Comparison of ENCODE assay signal across 24 cellular contexts in genomic region chr2:29032189-29032588, GRCh38. TPM values are rescaled to one million over a fixed set of nuclear protein-coding genes. Genes with fewer than 3 reads are reported as not detected.
DNase-seq lines count a peak whose midpoint lies in the region; ATAC-seq, FAIRE-seq and TF ChIP-seq lines count a peak whose summit lies in the region.
"Had no signal": no experiment of that assay in that cellular context is flagged by ENCODE, and none has a peak within 500 bp of the region (broad histone marks: within the 10 kb centered on the region; RNA-seq: fewer than 3 reads in every experiment).

No MANE protein-coding gene starts in this region.

- no peak for FAIRE-seq in K562 (lab: Jason Lieb, UNC)
- FAIRE-seq: D721Med, GM12878, GM19239, H54 had no signal

- H3K9ac ChIP-seq in Loucy (ENCODE audit: low read depth, low read length, poor library complexity, severe bottlenecking) = no peak overlapping the region
- no peak overlapping the region for H3K9ac ChIP-seq in K562 (ENCODE audit: insufficient read depth in 1 of 2, low read depth in 2 of 2, low read length in 2 of 2)
- H3K9ac ChIP-seq: GM23248 had no signal

- H3K4me3 ChIP-seq in Caco-2 (ENCODE audit: low read depth, low read length) = no peak overlapping the region
- no peak overlapping the region for H3K4me3 ChIP-seq in Loucy (ENCODE audit: low read length, poor library complexity, severe bottlenecking)
- no peak overlapping the region for H3K4me3 ChIP-seq in K562
- H3K4me3 ChIP-seq in suprapubic skin = no peak overlapping the region
- H3K4me3 ChIP-seq: GM12878, GM23248, HAP-1 had no signal

- H3K9me3 Mint-ChIP-seq in Caco-2 (ENCODE audit: unreplicated experiment) (no peaks in the 10 kb centered on the region), neural crest cell (no peaks in the 10 kb centered on the region)
- H3K9me3 Mint-ChIP-seq: CD4-positive, alpha-beta memory T cell; HFFc6 had no signal

- POLR2A ChIA-PET in Caco-2 (lab: Charles Lee) (no interaction called here), K562 (lab: Yijun Ruan, JAX) (no interaction called here)

- CTCF ChIA-PET in Caco-2 (lab: Charles Lee) = no interaction called here
- CTCF ChIA-PET in K562 (lab: Yijun Ruan, JAX; ENCODE audit: low intra/inter-chr PET ratio) = no interaction called here

- H3K36me3 Mint-ChIP-seq in Caco-2 (ENCODE audit: insufficient read depth, unreplicated experiment) = no peaks in the 10 kb centered on the region
- H3K36me3 Mint-ChIP-seq in neural crest cell (ENCODE audit: low read depth) = no peaks in the 10 kb centered on the region

- H4K20me1 ChIP-seq in Loucy (ENCODE audit: insufficient read depth, low read length, poor library complexity, severe bottlenecking) (no peaks in the 10 kb centered on the region), K562 (replicated peaks; ENCODE audit: control insufficient read depth, insufficient read depth, low read length) (no peaks in the 10 kb centered on the region)

- in situ Hi-C loops in K562 (cut with MboI) = no loop called here

- peaks cover 23% of the 10 kb centered on the region for H3K4me1 ChIP-seq in Caco-2
- peaks cover 37% of the 10 kb centered on the region for H3K4me1 ChIP-seq in Loucy (ENCODE audit: insufficient read depth, low read length, poor library complexity, severe bottlenecking)
- H3K4me1 ChIP-seq in K562 (replicated peaks in 1 of 2; ENCODE audit: control insufficient read depth in 2 of 2, insufficient read depth in 2 of 2, low read length in 2 of 2) = no peaks in the 10 kb centered on the region
- no peaks in the 10 kb centered on the region for H3K4me1 ChIP-seq in suprapubic skin

- H3K27me3 Mint-ChIP-seq in Caco-2 (ENCODE audit: insufficient read depth, unreplicated experiment) (no peaks in the 10 kb centered on the region), neural crest cell (ENCODE audit: low read depth) (no peaks in the 10 kb centered on the region)
- H3K27me3 Mint-ChIP-seq: CD4-positive, alpha-beta memory T cell had no signal

- ATAC-seq in K562 = no peak
- ATAC-seq: GM12878 had no signal

- TF ChIP-seq RAD21 in K562 (CRISPR knock-in tag; conservative IDR thresholded peaks at IDR 0.05 in 1 of 2, IDR thresholded peaks at IDR 0.05 in 1 of 2) = no peak

- H3K27ac ChIP-seq in K562 (ENCODE audit: extremely low read depth, low read depth, low read length) (no peak overlapping the region), suprapubic skin (no peak overlapping the region)
- H3K27ac ChIP-seq: GM23248 had no signal

- H2AFZ ChIP-seq in Loucy (ENCODE audit: low read length) (no peak overlapping the region), K562 (ENCODE audit: low read depth, low read length) (no peak overlapping the region)
- H2AFZ ChIP-seq: GM23248 had no signal

- TF ChIP-seq POLR2A in K562 (conservative IDR thresholded peaks at IDR 0.05) (no peak), suprapubic skin (IDR thresholded peaks at IDR 0.05) (no peak)

- H3K4me3 Mint-ChIP-seq in Caco-2 (ENCODE audit: unreplicated experiment) (no peak overlapping the region), neural crest cell (no peak overlapping the region)
- H3K4me3 Mint-ChIP-seq: CD4-positive, alpha-beta memory T cell; HFFc6 had no signal

- TF ChIP-seq EP300 in K562 (IDR thresholded peaks at IDR 0.05; ENCODE audit: low read length) (no peak), suprapubic skin (IDR thresholded peaks at IDR 0.05) (no peak)

- H3K4me2 ChIP-seq in Loucy (ENCODE audit: low read depth, low read length, poor library complexity, severe bottlenecking) (peak overlapping the region; percentile 49), K562 (ENCODE audit: insufficient read depth, low read length) (no peak overlapping the region)

- H3K36me3 ChIP-seq in Caco-2 (ENCODE audit: control insufficient read depth, insufficient read depth, low read length) = no peaks in the 10 kb centered on the region
- no peaks in the 10 kb centered on the region for H3K36me3 ChIP-seq in Loucy (ENCODE audit: insufficient read depth, low read length)
- H3K36me3 ChIP-seq in K562 (ENCODE audit: control insufficient read depth, insufficient read depth, low read length) = no peaks in the 10 kb centered on the region
- no peaks in the 10 kb centered on the region for H3K36me3 ChIP-seq in suprapubic skin
- H3K36me3 ChIP-seq: HAP-1 had no signal

- no peaks in the 10 kb centered on the region for H3K9me2 ChIP-seq in Loucy (replicated peaks; ENCODE audit: low read depth, low read length)

- H3K9me1 ChIP-seq in K562 (ENCODE audit: control insufficient read depth, insufficient read depth, low read length) = no peaks in the 10 kb centered on the region

- DNase-seq in Caco-2 = no peak
- DNase-seq in K562 (ENCODE audit: extremely low read depth in 1 of 4, low spot score in 3 of 4) = no peak
- DNase-seq in neural crest cell (ENCODE audit: low read depth, low spot score) = no peak
- DNase-seq in kidney glomerular epithelial cell (lab: John Stamatoyannopoulos, UW) = no peak
- no peak for DNase-seq in NCI-H69 (lab: John Stamatoyannopoulos, UW)
- DNase-seq in H4 (ENCODE audit: low spot score) = no peak
- DNase-seq in suprapubic skin (ENCODE audit: low spot score in 2 of 2) = no peak
- DNase-seq: C1 segment of cervical spinal cord; CD4-positive, alpha-beta memory T cell; DMS 273 treated with DMSO at 0.1 percent for 48 hours; DMS79; EL; GDM1; GM23248; HFFc6 had no signal

- TF ChIP-seq CTCF in Caco-2 (IDR thresholded peaks at IDR 0.05; ENCODE audit: insufficient read depth in 1 of 2, low read depth in 1 of 2, low read length in 1 of 2, severe bottlenecking in 1 of 2, unreplicated experiment in 1 of 2) = no peak
- TF ChIP-seq CTCF in Loucy (conservative IDR thresholded peaks at IDR 0.05; ENCODE audit: low read length) = no peak
- TF ChIP-seq CTCF in K562 (IDR thresholded peaks at IDR 0.05 in 2 of 3, conservative IDR thresholded peaks at IDR 0.05 in 1 of 3; ENCODE audit: insufficient read depth in 2 of 3, low read depth in 1 of 3, low read length in 3 of 3) = no peak
- TF ChIP-seq CTCF in neural crest cell (conservative IDR thresholded peaks at IDR 0.05) = no peak
- no peak for TF ChIP-seq CTCF in suprapubic skin (IDR thresholded peaks at IDR 0.05)

- H3K27me3 ChIP-seq in Caco-2 (replicated peaks; ENCODE audit: control insufficient read depth, insufficient read depth, low read length) (no peaks in the 10 kb centered on the region), Loucy (ENCODE audit: insufficient read depth, low read length, poor library complexity, severe bottlenecking) (no peaks in the 10 kb centered on the region), K562 (ENCODE audit: control insufficient read depth in 2 of 2, insufficient read depth in 2 of 2, low read length in 2 of 2) (peaks cover 0 to 34% of the 10 kb centered on the region in 2 experiments; a peak in 3 of 5 replicates), suprapubic skin (no peaks in the 10 kb centered on the region)

- H3F3A ChIP-seq in Loucy (ENCODE audit: low read depth) = no peaks in the 10 kb centered on the region

- intact Hi-C loops in Caco-2 (cut with micrococcal nuclease; ENCODE audit: unreplicated experiment) (no loop called here), K562 (cut with micrococcal nuclease) (no loop called here)

- no peaks in the 10 kb centered on the region for H3K9me3 ChIP-seq in Caco-2
- H3K9me3 ChIP-seq in Loucy (ENCODE audit: insufficient read depth, low read depth, low read length) = no peaks in the 10 kb centered on the region
- no peaks in the 10 kb centered on the region for H3K9me3 ChIP-seq in K562 (replicated peaks; ENCODE audit: control insufficient read depth, insufficient read depth, low read depth, low read length)
- no peaks in the 10 kb centered on the region for H3K9me3 ChIP-seq in suprapubic skin
- H3K9me3 ChIP-seq: HAP-1 had no signal

- peak overlapping the region; percentile 59 for H3K27ac Mint-ChIP-seq in Caco-2 (ENCODE audit: unreplicated experiment)
- H3K27ac Mint-ChIP-seq in neural crest cell (ENCODE audit: unreplicated experiment) = peak overlapping the region; percentile 16
- H3K27ac Mint-ChIP-seq: HFFc6 had no signal

- 0% methylated on average over 5 of the region's 5 CpGs for WGBS in K562 (ENCODE audit: insufficient coverage, low coverage, missing lambda C conversion rate)
- WGBS in suprapubic skin = 98% methylated on average over 5 of the region's 5 CpGs

- H3K79me2 ChIP-seq in Loucy (ENCODE audit: insufficient read depth, low read length) = no peaks in the 10 kb centered on the region
- no peaks in the 10 kb centered on the region for H3K79me2 ChIP-seq in K562 (ENCODE audit: control insufficient read depth, insufficient read depth, low read length)

- H3K4me1 Mint-ChIP-seq in Caco-2 (ENCODE audit: low read depth, unreplicated experiment) = peaks cover 26% of the 10 kb centered on the region
- no peaks in the 10 kb centered on the region for H3K4me1 Mint-ChIP-seq in neural crest cell

- BruUV-seq in Caco-2 (replicated peaks; lab: Mats Ljungman, UMichigan) = no TSS peak
- BruUV-seq in K562 (replicated peaks; lab: Mats Ljungman, UMichigan) = no TSS peak

RNA-seq across cellular contexts. Expression of gene PCARE, which starts 42.1 kb away (rescaled TPM):
- total RNA-seq in Caco-2 (2022) (not detected in 2 replicates), K562 (2014; rRNA removed) (not detected in 2 replicates), K562 (2014; rRNA removed; fragmentation: Illumina TruSeq; extraction: Trizol) (not detected in 2 replicates), K562 (2015; rRNA removed; fragmentation: Illumina TruSeq; extraction: Trizol) (not detected in 2 replicates), K562 (2021) (not detected in 2 replicates), neural crest cell (not detected in 2 replicates), suprapubic skin (under 1 TPM; 0.04 to 0.34 (median 0.14) TPM)
- not detected in 2 replicates for total RNA-seq in K562 (2011; cell fraction: chromatin; rRNA removed; ENCODE audit: low replicate concordance)
- not detected in 2 replicates for total RNA-seq in K562 (2011; cell fraction: nucleolus; rRNA removed)
- not detected in 2 replicates for total RNA-seq in K562 (2011; cell fraction: nucleoplasm; rRNA removed)
- polyA plus RNA-seq in K562 (2011; rRNA removed) (not detected in 2 replicates), K562 (2014; fragmentation: Illumina TruSeq; extraction: Trizol) (not detected in 2 replicates), K562 (2014; fragmentation: Nextera tagmentation; extraction: Ambion mirVana) (not detected), K562 (2014; rRNA removed) (not detected in 2 replicates)
- polyA plus RNA-seq in K562 (2011; cell fraction: cytosol; rRNA removed) = not detected in 2 replicates
- not detected in 2 replicates for polyA plus RNA-seq in K562 (2011; cell fraction: nucleus; rRNA removed)
- polyA plus RNA-seq in K562 (2012) = not detected in 2 replicates
- polyA minus RNA-seq in K562 (2011; rRNA and poly(A)+ RNA removed) = not detected in 2 replicates
- polyA minus RNA-seq in K562 (2011; cell fraction: cytosol; rRNA and poly(A)+ RNA removed) = not detected in 2 replicates
- polyA minus RNA-seq in K562 (2011; cell fraction: nucleus; rRNA and poly(A)+ RNA removed) = not detected in 2 replicates
- not detected in 2 replicates for total RNA-seq in H4 (2014; rRNA removed; shearing (Covaris generic))
- total RNA-seq: A172; A673; CD4-positive, alpha-beta memory T cell; GM23248; HFFc6 had no signal
- polyA plus RNA-seq: BJ; CD4-positive, alpha-beta memory T cell; GM23248 had no signal

RNA-seq across cellular contexts. Expression of gene TOGARAM2, which starts 51.1 kb away (rescaled TPM):
- total RNA-seq in Caco-2 (2022) (0.61 and 1.3 TPM in 2 replicates), K562 (2014; rRNA removed) (not detected in 2 replicates), K562 (2014; rRNA removed; fragmentation: Illumina TruSeq; extraction: Trizol) (not detected in 2 replicates), K562 (2015; rRNA removed; fragmentation: Illumina TruSeq; extraction: Trizol) (not detected in 2 replicates), K562 (2021) (not detected in 2 replicates), neural crest cell (0.35 TPM in 1 of 2 replicates, not detected in the other), suprapubic skin (1 to 10 TPM in 2 of 4 donors, under 1 TPM in 2; 0.08 to 4.9 (median 1.4) TPM)
- total RNA-seq in K562 (2011; cell fraction: chromatin; rRNA removed; ENCODE audit: low replicate concordance) = not detected in 2 replicates
- total RNA-seq in K562 (2011; cell fraction: nucleolus; rRNA removed) = not detected in 2 replicates
- 0.08 TPM in 1 of 2 replicates, not detected in the other for total RNA-seq in K562 (2011; cell fraction: nucleoplasm; rRNA removed)
- polyA plus RNA-seq in K562 (2011; rRNA removed) (not detected in 2 replicates), K562 (2014; fragmentation: Illumina TruSeq; extraction: Trizol) (not detected in 2 replicates), K562 (2014; fragmentation: Nextera tagmentation; extraction: Ambion mirVana) (not detected), K562 (2014; rRNA removed) (not detected in 2 replicates)
- polyA plus RNA-seq in K562 (2011; cell fraction: cytosol; rRNA removed) = under 0.01 TPM in 1 of 2 replicates, not detected in the other
- 0.01 TPM in 1 of 2 replicates, not detected in the other for polyA plus RNA-seq in K562 (2011; cell fraction: nucleus; rRNA removed)
- polyA plus RNA-seq in K562 (2012) = not detected in 2 replicates
- polyA minus RNA-seq in K562 (2011; rRNA and poly(A)+ RNA removed) = not detected in 2 replicates
- polyA minus RNA-seq in K562 (2011; cell fraction: cytosol; rRNA and poly(A)+ RNA removed) = not detected in 2 replicates
- polyA minus RNA-seq in K562 (2011; cell fraction: nucleus; rRNA and poly(A)+ RNA removed) = not detected in 2 replicates
- 0.21 TPM in 1 of 2 replicates, not detected in the other for total RNA-seq in H4 (2014; rRNA removed; shearing (Covaris generic))
- total RNA-seq: GM23248, HFFc6 had no signal
- polyA plus RNA-seq: GM23248 had no signal
